19 cellular contexts compared by ENCODE assay signal in the genomic region with DNA sequence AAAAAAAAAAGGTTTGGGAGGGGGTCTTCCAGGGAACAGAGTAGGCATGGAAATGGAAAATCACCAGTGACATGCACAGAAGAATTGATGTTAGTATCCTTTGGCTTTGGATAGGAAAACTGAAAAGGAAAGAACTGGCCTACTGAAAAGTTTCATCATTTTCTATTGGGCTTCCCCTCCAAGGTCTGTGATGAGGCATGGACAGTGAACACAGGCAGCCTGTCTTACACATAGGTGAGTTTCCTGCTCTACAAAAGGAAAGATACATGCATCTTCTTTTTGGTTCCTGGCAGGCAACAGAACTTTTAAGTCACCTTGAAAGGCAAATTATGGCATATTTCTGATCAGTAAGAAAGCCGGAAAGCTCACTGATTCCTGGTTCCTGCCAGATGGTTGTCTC.
"Had no signal": no experiment of that assay in that cellular context is flagged by ENCODE, and none has a peak within 500 bp of the region (broad histone marks: within the 10 kb centered on the region; RNA-seq: fewer than 3 reads in every experiment).

No MANE protein-coding gene starts in this region.

- H3K27ac Mint-ChIP-seq: activated naive CD8-positive, alpha-beta T cell treated with anti-CD3 and anti-CD28 coated beads, Interleukin-2, amount 10 ng/mL, durations not matched to agents 7 days and 5 days; effector memory CD8-positive, alpha-beta T cell; naive B cell; neural progenitor cell; stimulated activated naive CD8-positive, alpha-beta T cell treated with anti-CD3 and anti-CD28 coated beads, Interleukin-15, Interleukin-2, amounts not matched to agents 100 ng/mL and 50 ng/mL, for 24 hours had no signal

- H3K27ac ChIP-seq: brain microvascular endothelial cell, gastroesophageal sphincter, neural progenitor cell, psoas muscle had no signal

- DNase-seq: activated CD4-positive, alpha-beta T cell treated with anti-CD3 and anti-CD28 coated beads, Interleukin-2, amount 50 U/mL, for 1 hour; activated naive CD4-positive, alpha-beta T cell; activated naive CD8-positive, alpha-beta T cell treated with anti-CD3 and anti-CD28 coated beads, Interleukin-2, amount 10 ng/mL, durations not matched to agents 7 days and 5 days; anterior cingulate cortex; brain microvascular endothelial cell; cerebellar nuclear complex; dermis blood vessel endothelial cell; effector memory CD8-positive, alpha-beta T cell; naive B cell; psoas muscle; right lobe of liver; stimulated activated CD4-positive, alpha-beta T cell treated with anti-CD3 and anti-CD28 coated beads, Interleukin-4, amount 100 ng/mL, for 4 hours; stimulated activated CD8-positive, alpha-beta memory T cell treated with anti-CD3 and anti-CD28 coated beads, Interleukin-4, amount 100 ng/mL, for 48 hours; T1000 had no signal

- H3K9me3 Mint-ChIP-seq: activated naive CD8-positive, alpha-beta T cell treated with anti-CD3 and anti-CD28 coated beads, Interleukin-2, amount 10 ng/mL, durations not matched to agents 7 days and 5 days; effector memory CD8-positive, alpha-beta T cell; naive B cell; stimulated activated naive CD8-positive, alpha-beta T cell treated with anti-CD3 and anti-CD28 coated beads, Interleukin-15, Interleukin-2, amounts not matched to agents 100 ng/mL and 50 ng/mL, for 24 hours had no signal

- ATAC-seq: activated CD4-positive, CD25-positive, alpha-beta regulatory T cell treated with anti-CD3 and anti-CD28 coated beads, Interleukin-2, amount 50 U/mL, for 24 hours; effector memory CD8-positive, alpha-beta T cell; gastroesophageal sphincter; left lobe of liver; psoas muscle had no signal

- H3K4me3 Mint-ChIP-seq: activated naive CD8-positive, alpha-beta T cell treated with anti-CD3 and anti-CD28 coated beads, Interleukin-2, amount 10 ng/mL, durations not matched to agents 7 days and 5 days; effector memory CD8-positive, alpha-beta T cell; naive B cell; neural progenitor cell; stimulated activated naive CD8-positive, alpha-beta T cell treated with anti-CD3 and anti-CD28 coated beads, Interleukin-15, Interleukin-2, amounts not matched to agents 100 ng/mL and 50 ng/mL, for 24 hours had no signal
